8 cellular contexts compared by ENCODE assay signal in genomic region chr17:1627987-1628855, GRCh38. TPM values are rescaled to one million over a fixed set of nuclear protein-coding genes. Genes with fewer than 3 reads are reported as not detected.
A peak's percentile ranks its signal among the peaks of the same experiment; 100 is the strongest.
DNase-seq lines count a peak whose midpoint lies in the region; ATAC-seq lines count a peak whose summit lies in the region.

Gene SLC43A2, minus strand, starts transcription at chr17:1628834. Its CDS starts 960 bp downstream, at chr17:1627874.

- POLR2A ChIA-PET in activated CD4-positive, alpha-beta T cell treated with anti-CD3 and anti-CD28 coated beads, Interleukin-2, amount 10 ng/mL, durations not matched to agents 7 days and 5 days (lab: Charles Lee): interaction anchor here (0.5 kb wide), 1 partner anchor 99 kb away, joined by 4 read pairs; no protein-coding TSS in a partner anchor

- H3K27ac Mint-ChIP-seq in activated CD4-positive, alpha-beta T cell treated with anti-CD3 and anti-CD28 coated beads, Interleukin-2, amount 10 ng/mL, durations not matched to agents 7 days and 5 days: peak within 1 kb of the TSS; percentile 90

- H3K9me3 Mint-ChIP-seq in activated CD4-positive, alpha-beta T cell treated with anti-CD3 and anti-CD28 coated beads, Interleukin-2, amount 10 ng/mL, durations not matched to agents 7 days and 5 days: no peaks in the 10 kb centered on the region

- ATAC-seq in GM18867 (IDR thresholded peaks at IDR 0.05; ENCODE audit: unreplicated experiment): peak; percentile 54
- ATAC-seq in HG03108 (IDR thresholded peaks at IDR 0.05; ENCODE audit: unreplicated experiment): peak; percentile 44
- peak; percentile 85 for ATAC-seq in left lobe of liver

- in situ Hi-C loops in ACHN (cut with HindIII; ENCODE audit: low pct_ligation_motif_present, low pct_unique_long_range_greater_than_20kb, low sequenced_read_pairs): no loop called here

- CTCF ChIA-PET in activated CD4-positive, alpha-beta T cell treated with anti-CD3 and anti-CD28 coated beads, Interleukin-2, amount 10 ng/mL, durations not matched to agents 7 days and 5 days (lab: Charles Lee): interaction anchor here (1.3 to 2.4 kb wide), 3 partner anchors 12 to 22 kb away, joined by 3 to 22 read pairs (median 3); partner anchors contain the start of gene RILP

- H3K4me3 Mint-ChIP-seq in activated CD4-positive, alpha-beta T cell treated with anti-CD3 and anti-CD28 coated beads, Interleukin-2, amount 10 ng/mL, durations not matched to agents 7 days and 5 days: peak within 1 kb of the TSS; percentile 88

- peaks cover 28% of the 10 kb centered on the region for H3K4me1 Mint-ChIP-seq in activated CD4-positive, alpha-beta T cell treated with anti-CD3 and anti-CD28 coated beads, Interleukin-2, amount 10 ng/mL, durations not matched to agents 7 days and 5 days

- peak; percentile 74 for DNase-seq in ACHN
- DNase-seq in NCI-H460 (ENCODE audit: extremely low read depth, low read depth): peak; percentile 69
- peak; percentile 73 for DNase-seq in activated CD4-positive, alpha-beta T cell treated with anti-CD3 and anti-CD28 coated beads, Interleukin-2, amount 10 ng/mL, durations not matched to agents 7 days and 5 days
- DNase-seq in dermis blood vessel endothelial cell: peak; percentile 91
- peak; percentile 80 for DNase-seq in left lobe of liver (ENCODE audit: low spot score)
- DNase-seq in stimulated activated CD4-positive, alpha-beta T cell treated with anti-CD3 and anti-CD28 coated beads, Interleukin-1b, Interleukin-23, amount 100 ng/mL, for 48 hours: peak; percentile 70

- H3K27me3 Mint-ChIP-seq in activated CD4-positive, alpha-beta T cell treated with anti-CD3 and anti-CD28 coated beads, Interleukin-2, amount 10 ng/mL, durations not matched to agents 7 days and 5 days: peaks cover 45% of the 10 kb centered on the region

- no peaks in the 10 kb centered on the region for H3K36me3 Mint-ChIP-seq in activated CD4-positive, alpha-beta T cell treated with anti-CD3 and anti-CD28 coated beads, Interleukin-2, amount 10 ng/mL, durations not matched to agents 7 days and 5 days (ENCODE audit: low read depth)

RNA-seq across cellular contexts. Expression of gene SLC43A2, which starts in this region (rescaled TPM):
- total RNA-seq in NCI-H460 (2014; rRNA removed; shearing (Covaris generic)): 0.92 and 1.3 TPM in 2 replicates
- 2.2 and 11.8 TPM in 2 replicates for polyA plus RNA-seq in NCI-H460 (2014; cell fraction: nucleus; rRNA removed)
- under 1 TPM; 0.40 to 0.52 TPM for total RNA-seq in activated CD4-positive, alpha-beta T cell treated with anti-CD3 and anti-CD28 coated beads, Interleukin-2, amount 10 ng/mL, durations not matched to agents 7 days and 5 days
- total RNA-seq in dermis blood vessel endothelial cell (33.9 and 53.5 TPM in 2 replicates), left lobe of liver (3.1 TPM)

Comparison
In these comparisons a context has a peak if more than half of its experiments do, and no peak if none do; other contexts are left out.
1. Peak in every context shown above with its lines: DNase-seq and ATAC-seq.
2. Peak in DNase-seq in activated CD4-positive, alpha-beta T cell treated with anti-CD3 and anti-CD28 coated beads, Interleukin-2, amount 10 ng/mL, durations not matched to agents 7 days and 5 days; RNA of the gene not detected or under 1 TPM.